Comparison of ENCODE assay signal across 10 cellular contexts in genomic region chr15:85621096-85621495, GRCh38.
DNase-seq lines count a peak whose midpoint lies in the region; ATAC-seq and TF ChIP-seq lines count a peak whose summit lies in the region.
"Had no signal": no experiment of that assay in that cellular context is flagged by ENCODE, and none has a peak within 500 bp of the region (broad histone marks: within the 10 kb centered on the region; RNA-seq: fewer than 3 reads in every experiment).

No MANE protein-coding gene starts in this region.

- H3K4me3 ChIP-seq in AG10803 (ENCODE audit: low read length): peak overlapping the region; percentile 74
- peak overlapping the region; percentile 71 for H3K4me3 ChIP-seq in rectal smooth muscle tissue (ENCODE audit: low read length)
- no peak overlapping the region for H3K4me3 ChIP-seq in A673 (ENCODE audit: low read depth, low read length, poor library complexity, severe bottlenecking)

- no peak overlapping the region for H3K27ac Mint-ChIP-seq in T-helper 2 cell treated with Interferon-gamma antibody and Interleukin-4, amounts not matched to agents 5 μg/mL and 100 μg/mL, for 36 hours

- BruUV-seq in A673 (replicated peaks; lab: Mats Ljungman, UMichigan): no TSS peak

- H3K9me3 ChIP-seq in A673 (ENCODE audit: low read depth, low read length, poor library complexity, severe bottlenecking): no peaks in the 10 kb centered on the region

- no peaks in the 10 kb centered on the region for H3K27me3 ChIP-seq in rectal smooth muscle tissue (ENCODE audit: control insufficient read depth, insufficient read depth, low read length)
- no peaks in the 10 kb centered on the region for H3K27me3 ChIP-seq in A673 (replicated peaks; ENCODE audit: insufficient read depth, low read depth, low read length, poor library complexity)

- no peaks in the 10 kb centered on the region for H3K9me3 Mint-ChIP-seq in T-helper 2 cell treated with Interferon-gamma antibody and Interleukin-4, amounts not matched to agents 5 μg/mL and 100 μg/mL, for 36 hours
- H3K9me3 Mint-ChIP-seq: neural crest cell had no signal

- POLR2A ChIA-PET in A673 (lab: Charles Lee; ENCODE audit: low non-redundant PET): no interaction called here

- H3K36me3 Mint-ChIP-seq in T-helper 2 cell treated with Interferon-gamma antibody and Interleukin-4, amounts not matched to agents 5 μg/mL and 100 μg/mL, for 36 hours (ENCODE audit: low read depth): peaks cover 8% of the 10 kb centered on the region

- intact Hi-C loops in A673 (cut with micrococcal nuclease; ENCODE audit: unreplicated experiment): no loop called here

- H3K4me1 ChIP-seq in rectal smooth muscle tissue (ENCODE audit: control insufficient read depth, insufficient read depth, low read length) (peaks cover 38% of the 10 kb centered on the region), A673 (ENCODE audit: insufficient read depth, low read length, poor library complexity, severe bottlenecking) (peaks cover 55% of the 10 kb centered on the region)

- H3K36me3 ChIP-seq in rectal smooth muscle tissue (ENCODE audit: control insufficient read depth, insufficient read depth, low read length): no peaks in the 10 kb centered on the region
- H3K36me3 ChIP-seq in A673 (ENCODE audit: insufficient read depth, low read length, poor library complexity, severe bottlenecking): no peaks in the 10 kb centered on the region

- TF ChIP-seq CTCF in AG10803 (conservative IDR thresholded peaks at IDR 0.05; ENCODE audit: low read length) (no peak), A673 (conservative IDR thresholded peaks at IDR 0.05; ENCODE audit: low read depth, low read length) (no peak)

- H3K4me3 Mint-ChIP-seq in T-helper 2 cell treated with Interferon-gamma antibody and Interleukin-4, amounts not matched to agents 5 μg/mL and 100 μg/mL, for 36 hours: no peak overlapping the region
- H3K4me3 Mint-ChIP-seq: neural crest cell had no signal

- CTCF ChIA-PET in A673 (lab: Charles Lee): no interaction called here

- H3K9ac ChIP-seq in rectal smooth muscle tissue (ENCODE audit: low read length): no peak overlapping the region

- peaks cover 45% of the 10 kb centered on the region for H3K4me1 Mint-ChIP-seq in T-helper 2 cell treated with Interferon-gamma antibody and Interleukin-4, amounts not matched to agents 5 μg/mL and 100 μg/mL, for 36 hours (ENCODE audit: low read depth)

- no peaks in the 10 kb centered on the region for H3K27me3 Mint-ChIP-seq in T-helper 2 cell treated with Interferon-gamma antibody and Interleukin-4, amounts not matched to agents 5 μg/mL and 100 μg/mL, for 36 hours (ENCODE audit: low read depth)

- DNase-seq in AG10803 (ENCODE audit: low read depth) (peak; percentile 70), LHCN-M2 (ENCODE audit: low read depth) (peak; percentile 71), fibroblast of gingiva (ENCODE audit: low read depth) (peak; percentile 73), A673 (ENCODE audit: low spot score) (no peak), GM19238 (ENCODE audit: insufficient read length, low spot score) (no peak)
- DNase-seq in T-helper 2 cell treated with Interferon-gamma antibody and Interleukin-4, amounts not matched to agents 5 μg/mL and 100 μg/mL, for 36 hours (ENCODE audit: low spot score): no peak

- no peak for ATAC-seq in HG03175 (IDR thresholded peaks at IDR 0.05; ENCODE audit: unreplicated experiment)

- H3K27ac ChIP-seq in rectal smooth muscle tissue (ENCODE audit: low read depth, low read length) (peak overlapping the region; percentile 84), A673 (ENCODE audit: low read depth, low read length, poor library complexity, severe bottlenecking) (no peak overlapping the region)
- H3K27ac ChIP-seq: VCaP had no signal

Comparison
In these comparisons a context has a peak if more than half of its experiments do, and no peak if none do; other contexts are left out.
1. DNase-seq: peak in AG10803 (single experiment), LHCN-M2 (single experiment) and fibroblast of gingiva (single experiment); none in A673 (single experiment), T-helper 2 cell treated with Interferon-gamma antibody and Interleukin-4, amounts not matched to agents 5 μg/mL and 100 μg/mL, for 36 hours (single experiment) and GM19238 (single experiment).